In the genomic region with DNA sequence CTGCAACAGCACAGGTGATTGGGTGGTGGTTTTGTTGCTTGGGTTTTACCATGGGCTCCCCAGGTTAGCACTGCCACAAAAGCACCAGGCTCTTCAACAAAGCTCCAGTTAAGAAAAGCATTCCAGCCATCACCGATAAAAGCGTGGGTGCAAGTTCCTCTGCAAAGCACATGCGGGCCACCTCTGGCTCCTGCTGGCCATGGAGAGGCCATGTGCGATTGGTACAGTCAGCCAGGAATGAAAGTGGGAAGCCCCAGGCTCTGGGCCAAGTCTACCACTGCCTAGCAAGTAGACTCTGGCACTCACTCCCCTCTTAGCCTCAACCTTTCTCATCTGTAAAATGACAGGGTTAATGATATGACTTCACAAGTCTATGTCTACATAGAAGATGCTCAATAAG, we compare ENCODE assay signal across 28 cellular contexts. TPM values are rescaled to one million over a fixed set of nuclear protein-coding genes. Genes with fewer than 3 reads are reported as not detected.
A peak's percentile ranks its signal among the peaks of the same experiment; 100 is the strongest.
DNase-seq lines count a peak whose midpoint lies in the region; ATAC-seq and TF ChIP-seq lines count a peak whose summit lies in the region.
"Had no signal": no experiment of that assay in that cellular context is flagged by ENCODE, and none has a peak within 500 bp of the region (broad histone marks: within the 10 kb centered on the region; RNA-seq: fewer than 3 reads in every experiment).

No MANE protein-coding gene starts in this region.

- WGBS in heart left ventricle, 4 donors, result 75 to 80% (median 79%) methylated on average over 4 of the region's 4 CpGs

- CTCF ChIA-PET in HEK293 (lab: Yijun Ruan, JAX), result interaction anchor here (0.5 to 2.0 kb wide), 5 partner anchors 8 to 447 kb away, joined by 3 to 9 read pairs (median 5); no protein-coding TSS in a partner anchor

- H3K9me3 Mint-ChIP-seq in CD14-positive monocyte, result peaks cover 0 to 3% (median 0%) of the 10 kb centered on the region in 7 donors
- H3K9me3 Mint-ChIP-seq in naive B cell, result no peaks in the 10 kb centered on the region
- H3K9me3 Mint-ChIP-seq: activated naive CD8-positive, alpha-beta T cell treated with anti-CD3 and anti-CD28 coated beads for 36 hours; naive thymus-derived CD8-positive, alpha-beta T cell; T-helper 2 cell treated with Interferon-gamma antibody and Interleukin-4, amounts not matched to agents 5 μg/mL and 100 μg/mL, for 36 hours had no signal

- no peaks in the 10 kb centered on the region for H3K9me3 ChIP-seq in HEK293 (ENCODE audit: control insufficient read depth, insufficient read depth, low read depth, low read length)
- no peaks in the 10 kb centered on the region for H3K9me3 ChIP-seq in heart left ventricle
- H3K9me3 ChIP-seq: colonic mucosa, upper lobe of left lung had no signal

- ATAC-seq in naive B cell (ENCODE audit: low read depth in 2 of 2), result no peak
- no peak for ATAC-seq in HG03469 (IDR thresholded peaks at IDR 0.05; ENCODE audit: unreplicated experiment)
- no peak for ATAC-seq in sciatic nerve
- ATAC-seq in heart left ventricle, result no peak
- ATAC-seq: activated CD4-positive, alpha-beta T cell treated with anti-CD3 and anti-CD28 coated beads for 36 hours; HepG2; left ventricle myocardium superior; naive thymus-derived CD8-positive, alpha-beta T cell had no signal

- TF ChIP-seq POLR2A in heart left ventricle (IDR thresholded peaks at IDR 0.05), result no peak

- peaks cover 5% of the 10 kb centered on the region for H3K4me1 ChIP-seq in HEK293 (ENCODE audit: control insufficient read depth, insufficient read depth, low read length)
- H3K4me1 ChIP-seq in heart left ventricle, result peaks cover 0 to 38% (median 15%) of the 10 kb centered on the region in 12 donors

- POLR2A ChIA-PET in HEK293 (lab: Yijun Ruan, JAX), result no interaction called here

- no peaks in the 10 kb centered on the region for H3K27me3 Mint-ChIP-seq in CD14-positive monocyte (ENCODE audit: low read depth in 3 of 3)
- H3K27me3 Mint-ChIP-seq in naive B cell, result no peaks in the 10 kb centered on the region

- H3K27ac Mint-ChIP-seq in CD14-positive monocyte (peak overlapping the region in 5 of 7 donors; percentile 94 to 99 (median 99)), naive B cell (peak overlapping the region; percentile 22 to 96 (median 90))
- H3K27ac Mint-ChIP-seq: activated CD4-positive, alpha-beta T cell treated with anti-CD3 and anti-CD28 coated beads for 36 hours; activated naive CD8-positive, alpha-beta T cell treated with anti-CD3 and anti-CD28 coated beads for 36 hours; T-helper 2 cell treated with Interferon-gamma antibody and Interleukin-4, amounts not matched to agents 5 μg/mL and 100 μg/mL, for 36 hours had no signal

- peaks cover 0 to 6% (median 0%) of the 10 kb centered on the region in 9 donors for H3K27me3 ChIP-seq in heart left ventricle
- H3K27me3 ChIP-seq: colonic mucosa, upper lobe of left lung had no signal

- TF ChIP-seq CTCF in CD14-positive monocyte (IDR thresholded peaks at IDR 0.05), result no peak
- TF ChIP-seq CTCF in HEK293 (tag by site-specific recombination; IDR thresholded peaks at IDR 0.05), result no peak
- no peak for TF ChIP-seq CTCF in choroid plexus epithelial cell (conservative IDR thresholded peaks at IDR 0.05; ENCODE audit: low read depth, low read length)
- TF ChIP-seq CTCF in heart left ventricle (IDR thresholded peaks at IDR 0.05), result no peak

- intact Hi-C loops in CD14-positive monocyte (cut with micrococcal nuclease), result loop anchor here (2.0 to 5.0 kb wide), 2 partner anchors 31 to 35 kb away; partner anchors contain the start of gene BCL11A (in 1 of the 2)
- intact Hi-C loops in sciatic nerve (cut with DNase I), result no loop called here
- intact Hi-C loops in heart left ventricle (cut with DNase I), result no loop called here

- DNase-seq in CD14-positive monocyte (ENCODE audit: low spot score), result no peak
- peak; percentile 18 for DNase-seq in choroid plexus epithelial cell (ENCODE audit: low read depth)
- DNase-seq in naive B cell, result no peak
- DNase-seq in sciatic nerve (ENCODE audit: low spot score), result no peak
- no peak for DNase-seq in NCI-H82 (lab: John Stamatoyannopoulos, UW)
- DNase-seq in heart left ventricle, result no peak
- DNase-seq: activated CD4-positive, alpha-beta T cell treated with anti-CD3 and anti-CD28 coated beads for 36 hours; activated effector memory CD4-positive, alpha-beta T cell treated with anti-CD3 and anti-CD28 coated beads, Interleukin-2, amount 50 U/mL, for 16 hours; activated naive CD8-positive, alpha-beta T cell treated with anti-CD3 and anti-CD28 coated beads for 36 hours; anterior cingulate cortex; colonic mucosa; DMS79 treated with DMSO at 0.1 percent for 48 hours; effector CD8-positive, alpha-beta T cell; islet precursor cell; left ventricle myocardium superior; MV-4-11; naive thymus-derived CD8-positive, alpha-beta T cell; NCI-H1436 treated with DMSO at 0.1 percent for 48 hours; NCI-H2081 treated with DMSO at 0.1 percent for 48 hours; NCI-H2227 treated with DMSO at 0.1 percent for 48 hours; NCI-H526 treated with DMSO at 0.1 percent for 48 hours; SHP77; stimulated activated naive CD4-positive, alpha-beta T cell; upper lobe of left lung had no signal

- H3K4me1 Mint-ChIP-seq in CD14-positive monocyte (peaks cover 50% of the 10 kb centered on the region), naive B cell (peaks cover 86 to 98% (median 92%) of the 10 kb centered on the region in 3 donors)

- peaks cover 33 to 41% of the 10 kb centered on the region in 2 donors for H3K36me3 Mint-ChIP-seq in CD14-positive monocyte
- H3K36me3 Mint-ChIP-seq in naive B cell, result peaks cover 52 to 57% of the 10 kb centered on the region in 2 donors
- H3K36me3 Mint-ChIP-seq: activated naive CD8-positive, alpha-beta T cell treated with anti-CD3 and anti-CD28 coated beads for 36 hours; naive thymus-derived CD8-positive, alpha-beta T cell had no signal

- peaks cover 0 to 5% of the 10 kb centered on the region in 2 experiments; a peak in 1 of 3 replicates for H3K36me3 ChIP-seq in HEK293 (ENCODE audit: control insufficient read depth in 2 of 2, insufficient read depth in 1 of 2, low read length in 2 of 2)
- no peaks in the 10 kb centered on the region for H3K36me3 ChIP-seq in heart left ventricle
- H3K36me3 ChIP-seq: colonic mucosa, upper lobe of left lung had no signal

- H3K4me3 Mint-ChIP-seq in CD14-positive monocyte, result no peak overlapping the region
- H3K4me3 Mint-ChIP-seq in naive B cell, result peak overlapping the region in 4 of 8 donors; percentile 15 to 64 (median 50)
- H3K4me3 Mint-ChIP-seq: activated CD4-positive, alpha-beta T cell treated with anti-CD3 and anti-CD28 coated beads for 36 hours; activated naive CD8-positive, alpha-beta T cell treated with anti-CD3 and anti-CD28 coated beads for 36 hours; T-helper 2 cell treated with Interferon-gamma antibody and Interleukin-4, amounts not matched to agents 5 μg/mL and 100 μg/mL, for 36 hours had no signal

- H3K27ac ChIP-seq in HEK293 (ENCODE audit: extremely low read depth, low read depth, low read length), result no peak overlapping the region
- no peak overlapping the region for H3K27ac ChIP-seq in heart left ventricle
- H3K27ac ChIP-seq: colonic mucosa, upper lobe of left lung had no signal

- H3K4me3 ChIP-seq in HEK293 (ENCODE audit: low read depth, low read length) (no peak overlapping the region), choroid plexus epithelial cell (ENCODE audit: low read depth, low read length) (no peak overlapping the region), heart left ventricle (no peak overlapping the region)
- H3K4me3 ChIP-seq: colonic mucosa, upper lobe of left lung had no signal

TF ChIP-seq in HEK293, 187 proteins besides CTCF, POLR2A, EP300 and RAD21:
- TF ChIP-seq ZSCAN23 (tag by site-specific recombination; IDR thresholded peaks at IDR 0.05) (no peak), MYNN (tag by site-specific recombination; IDR thresholded peaks at IDR 0.05; ENCODE audit: borderline replicate concordance) (no peak)
- TF ChIP-seq, protein P1, sequence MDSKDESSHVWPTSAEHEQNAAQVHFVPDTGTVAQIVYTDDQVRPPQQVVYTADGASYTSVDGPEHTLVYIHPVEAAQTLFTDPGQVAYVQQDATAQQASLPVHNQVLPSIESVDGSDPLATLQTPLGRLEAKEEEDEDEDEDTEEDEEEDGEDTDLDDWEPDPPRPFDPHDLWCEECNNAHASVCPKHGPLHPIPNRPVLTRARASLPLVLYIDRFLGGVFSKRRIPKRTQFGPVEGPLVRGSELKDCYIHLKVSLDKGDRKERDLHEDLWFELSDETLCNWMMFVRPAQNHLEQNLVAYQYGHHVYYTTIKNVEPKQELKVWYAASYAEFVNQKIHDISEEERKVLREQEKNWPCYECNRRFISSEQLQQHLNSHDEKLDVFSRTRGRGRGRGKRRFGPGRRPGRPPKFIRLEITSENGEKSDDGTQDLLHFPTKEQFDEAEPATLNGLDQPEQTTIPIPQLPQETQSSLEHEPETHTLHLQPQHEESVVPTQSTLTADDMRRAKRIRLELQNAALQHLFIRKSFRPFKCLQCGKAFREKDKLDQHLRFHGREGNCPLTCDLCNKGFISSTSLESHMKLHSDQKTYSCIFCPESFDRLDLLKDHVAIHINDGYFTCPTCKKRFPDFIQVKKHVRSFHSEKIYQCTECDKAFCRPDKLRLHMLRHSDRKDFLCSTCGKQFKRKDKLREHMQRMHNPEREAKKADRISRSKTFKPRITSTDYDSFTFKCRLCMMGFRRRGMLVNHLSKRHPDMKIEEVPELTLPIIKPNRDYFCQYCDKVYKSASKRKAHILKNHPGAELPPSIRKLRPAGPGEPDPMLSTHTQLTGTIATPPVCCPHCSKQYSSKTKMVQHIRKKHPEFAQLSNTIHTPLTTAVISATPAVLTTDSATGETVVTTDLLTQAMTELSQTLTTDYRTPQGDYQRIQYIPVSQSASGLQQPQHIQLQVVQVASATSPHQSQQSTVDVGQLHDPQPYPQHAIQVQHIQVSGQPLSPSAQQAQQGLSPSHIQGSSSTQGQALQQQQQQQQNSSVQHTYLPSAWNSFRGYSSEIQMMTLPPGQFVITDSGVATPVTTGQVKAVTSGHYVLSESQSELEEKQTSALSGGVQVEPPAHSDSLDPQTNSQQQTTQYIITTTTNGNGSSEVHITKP (tag by site-specific recombination; IDR thresholded peaks at IDR 0.05), result peak; percentile 33; the same call in 1 of the 2 replicates
TF ChIP-seq in HEK293: peak in this region for 1.

RNA-seq across cellular contexts. Expression of gene BCL11A, which starts 36.0 kb away (rescaled TPM):
- polyA plus RNA-seq in CD14-positive monocyte (10 to 100 TPM in 1 of 2 donors, 1 to 10 TPM in 1; 8.7 to 11.1 TPM), naive B cell (ENCODE audit: low read depth in 6 of 6) (100 to 1,000 TPM; 152 to 246 (median 192) TPM), heart left ventricle (10 to 100 TPM in 1 of 2 donors, 1 to 10 TPM in 1; 5.6 to 18.9 TPM)
- total RNA-seq in sciatic nerve (1.6 TPM), heart left ventricle (10 to 100 TPM in 8 of 9 donors, 1 to 10 TPM in 1; 9.2 to 31.9 (median 22.4) TPM)
- total RNA-seq: HepG2 had no signal
- polyA plus RNA-seq: HepG2 had no signal

Comparison
In these comparisons a context has a peak if more than half of its experiments do, and no peak if none do; other contexts are left out.
1. RNA of gene BCL11A, which starts 36.0 kb away (polyA plus RNA-seq): 152 to 246 TPM in naive B cell; 5.6 to 18.9 TPM in heart left ventricle and 8.7 to 11.1 TPM in CD14-positive monocyte; every median in the first group is over 4 times any median in the second.
2. intact Hi-C loops: an anchor here in CD14-positive monocyte (2.0 to 5.0 kb wide); none called in sciatic nerve and heart left ventricle.